In the genomic region with DNA sequence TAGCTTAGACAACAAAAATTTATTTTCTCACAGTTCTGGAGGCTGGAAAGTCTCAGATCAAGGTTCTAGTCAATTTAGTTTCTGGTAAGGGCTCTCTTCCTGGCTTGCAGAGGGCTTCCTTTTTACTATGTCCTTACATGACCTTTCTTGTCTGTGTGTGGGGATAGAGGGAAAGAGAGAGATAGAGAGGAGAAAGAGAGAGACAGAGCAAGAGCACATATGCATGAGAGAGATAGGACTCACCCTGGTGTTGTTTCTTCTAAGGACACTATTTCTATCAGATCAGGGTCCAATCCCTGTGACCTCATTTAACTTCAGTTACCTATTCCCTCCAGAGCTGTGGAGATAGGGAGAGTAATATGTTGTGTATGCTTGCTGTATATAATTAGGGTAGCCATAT, we compare ENCODE assay signal across 18 cellular contexts.
"Had no signal": no experiment of that assay in that cellular context is flagged by ENCODE, and none has a peak within 500 bp of the region (broad histone marks: within the 10 kb centered on the region; RNA-seq: fewer than 3 reads in every experiment).

No MANE protein-coding gene starts in this region.

- DNase-seq: effector memory CD4-positive, alpha-beta T cell; esophagus squamous epithelium; glutamatergic neuron; kidney; left cardiac atrium; left ventricle myocardium superior; mesenchymal stem cell; natural killer cell; posterior cingulate gyrus; stimulated activated naive CD4-positive, alpha-beta T cell; stomach; substantia nigra; upper lobe of left lung; uterus had no signal

- H3K4me1 ChIP-seq: gastroesophageal sphincter, stomach, upper lobe of left lung, uterus had no signal

- H3K9me3 ChIP-seq: esophagus squamous epithelium, gastroesophageal sphincter, uterus had no signal

- H3K4me3 ChIP-seq: esophagus squamous epithelium, gastroesophageal sphincter, lung, stomach, upper lobe of left lung, uterus had no signal

- H3K36me3 ChIP-seq: esophagus squamous epithelium, gastroesophageal sphincter, stomach, upper lobe of left lung, uterus had no signal

- H3K27me3 ChIP-seq: esophagus squamous epithelium, gastroesophageal sphincter, stomach, upper lobe of left lung, uterus had no signal

- ATAC-seq: gastroesophageal sphincter, left cardiac atrium, left ventricle myocardium superior, natural killer cell, sciatic nerve had no signal

- H3K27ac ChIP-seq: epithelial cell of prostate, gastroesophageal sphincter, stomach, upper lobe of left lung, uterus had no signal
